Comparison of ENCODE assay signal across 15 cellular contexts in genomic region chr16:22346463-22346862, GRCh38. TPM values are rescaled to one million over a fixed set of nuclear protein-coding genes. Genes with fewer than 3 reads are reported as not detected.
DNase-seq lines count a peak whose midpoint lies in the region; ATAC-seq, FAIRE-seq and TF ChIP-seq lines count a peak whose summit lies in the region.
"Had no signal": no experiment of that assay in that cellular context is flagged by ENCODE, and none has a peak within 500 bp of the region (broad histone marks: within the 10 kb centered on the region; RNA-seq: fewer than 3 reads in every experiment).

No MANE protein-coding gene starts in this region.

- H4K20me1 ChIP-seq in endothelial cell of umbilical vein (replicated peaks; ENCODE audit: control insufficient read depth, extremely low read depth, insufficient read depth, low read length) = no peaks in the 10 kb centered on the region

- no peaks in the 10 kb centered on the region for H3K27me3 ChIP-seq in CD8-positive, alpha-beta memory T cell (ENCODE audit: insufficient read depth, low read length, poor library complexity, severe bottlenecking)
- H3K27me3 ChIP-seq in endothelial cell of umbilical vein (ENCODE audit: control insufficient read depth in 2 of 2, insufficient read depth in 2 of 2, low read length in 2 of 2) = no peaks in the 10 kb centered on the region
- H3K27me3 ChIP-seq in muscle layer of colon (ENCODE audit: control insufficient read depth in 1 of 2, insufficient read depth in 2 of 2, low read length in 2 of 2) = no peaks in the 10 kb centered on the region

- TSS peak; percentile 30 for BruUV-seq in endothelial cell of umbilical vein (replicated peaks; lab: Mats Ljungman, UMichigan)

- POLR2A ChIA-PET in CD8-positive, alpha-beta memory T cell (lab: Charles Lee) = no interaction called here
- POLR2A ChIA-PET in endothelial cell of umbilical vein (lab: Charles Lee) = no interaction called here

- CTCF ChIA-PET in CD8-positive, alpha-beta memory T cell (lab: Charles Lee) = no interaction called here
- CTCF ChIA-PET in endothelial cell of umbilical vein (lab: Charles Lee) = interaction anchor here (0.6 to 2.9 kb wide), 4 partner anchors 8 to 25 kb away, joined by 3 to 10 read pairs (median 6); no protein-coding TSS in a partner anchor

- no peak for TF ChIP-seq POLR2A in endothelial cell of umbilical vein (IDR thresholded peaks at IDR 0.05; ENCODE audit: low read depth, low read length)

- peak overlapping the region in 6 of 8 donors; percentile 17 to 82 (median 48) for H3K27ac Mint-ChIP-seq in CD8-positive, alpha-beta memory T cell
- H3K27ac Mint-ChIP-seq in T-helper 17 cell = peak overlapping the region; percentile 45

- no peak for FAIRE-seq in endothelial cell of umbilical vein (lab: Jason Lieb, UNC)

- no peaks in the 10 kb centered on the region for H3K9me3 ChIP-seq in CD8-positive, alpha-beta memory T cell (ENCODE audit: low read length)
- H3K9me3 ChIP-seq in T-helper 17 cell (ENCODE audit: control insufficient read depth, low read length, poor library complexity, severe bottlenecking) (peaks cover under 1% of the 10 kb centered on the region), endothelial cell of umbilical vein (replicated peaks; ENCODE audit: control insufficient read depth, insufficient read depth, low read length) (no peaks in the 10 kb centered on the region), muscle layer of colon (ENCODE audit: low read length) (no peaks in the 10 kb centered on the region)

- no peaks in the 10 kb centered on the region for H3K4me1 ChIP-seq in CD8-positive, alpha-beta memory T cell (ENCODE audit: insufficient read depth, low read length)
- H3K4me1 ChIP-seq in endothelial cell of umbilical vein (ENCODE audit: control insufficient read depth, extremely low read depth, insufficient read depth, low read length) (no peaks in the 10 kb centered on the region), muscle layer of colon (ENCODE audit: insufficient read depth, low read length) (peaks cover 20% of the 10 kb centered on the region)

- peaks cover 15% of the 10 kb centered on the region for H3K79me2 ChIP-seq in endothelial cell of umbilical vein (ENCODE audit: control insufficient read depth, insufficient read depth, low read length)

- no peak for ATAC-seq in T-helper 17 cell
- ATAC-seq: natural killer cell treated with Interleukin-12 subunit alpha and Interleukin-12 subunit beta and Interleukin-15 and Interleukin-18, amount 100 ng/mL, for 72 hours had no signal

- H3K4me1 Mint-ChIP-seq in CD8-positive, alpha-beta memory T cell = peaks cover 9 to 29% (median 19%) of the 10 kb centered on the region in 3 donors
- peaks cover 13% of the 10 kb centered on the region for H3K4me1 Mint-ChIP-seq in T-helper 17 cell

- no peak for TF ChIP-seq CTCF in endothelial cell of umbilical vein (IDR thresholded peaks at IDR 0.05; ENCODE audit: extremely low read depth in 1 of 2, insufficient read depth in 1 of 2, low read depth in 1 of 2, low read length in 2 of 2)
- TF ChIP-seq CTCF in foreskin fibroblast (IDR thresholded peaks at IDR 0.05; ENCODE audit: low read depth, low read length) = no peak

- peaks cover 0 to 2% (median 0%) of the 10 kb centered on the region in 5 donors for H3K9me3 Mint-ChIP-seq in CD8-positive, alpha-beta memory T cell
- H3K9me3 Mint-ChIP-seq: natural killer cell treated with Interleukin-12 subunit alpha and Interleukin-12 subunit beta and Interleukin-15 and Interleukin-18, amount 100 ng/mL, for 72 hours had no signal

- H3K36me3 ChIP-seq in CD8-positive, alpha-beta memory T cell (ENCODE audit: insufficient read depth, low read length) = peaks cover 21% of the 10 kb centered on the region
- peaks cover 20 to 30% of the 10 kb centered on the region in 2 experiments for H3K36me3 ChIP-seq in endothelial cell of umbilical vein (ENCODE audit: control insufficient read depth in 2 of 2, extremely low read depth in 1 of 2, insufficient read depth in 2 of 2, low read length in 2 of 2)
- peaks cover 33% of the 10 kb centered on the region for H3K36me3 ChIP-seq in muscle layer of colon (ENCODE audit: insufficient read depth, low read length)

- dilution Hi-C loops in endothelial cell of umbilical vein (cut with MboI; ENCODE audit: extremely low pct_ligation_motif_present, low sequenced_read_pairs) = no loop called here

- H3K27me3 Mint-ChIP-seq in CD8-positive, alpha-beta memory T cell = no peaks in the 10 kb centered on the region
- H3K27me3 Mint-ChIP-seq in T-helper 17 cell = no peaks in the 10 kb centered on the region
- H3K27me3 Mint-ChIP-seq: natural killer cell treated with Interleukin-12 subunit alpha and Interleukin-12 subunit beta and Interleukin-15 and Interleukin-18, amount 100 ng/mL, for 72 hours had no signal

- no peaks in the 10 kb centered on the region for H3K9me1 ChIP-seq in endothelial cell of umbilical vein (replicated peaks; ENCODE audit: control insufficient read depth, extremely low read depth, insufficient read depth, low read length)

- intact Hi-C loops in endothelial cell of umbilical vein (cut with micrococcal nuclease) = no loop called here

- no peak overlapping the region for H2AFZ ChIP-seq in endothelial cell of umbilical vein (ENCODE audit: low read depth, low read length)

- no peak overlapping the region for H3K4me2 ChIP-seq in endothelial cell of umbilical vein (ENCODE audit: insufficient read depth, low read length)

- peaks cover 14 to 74% (median 33%) of the 10 kb centered on the region in 3 donors for H3K36me3 Mint-ChIP-seq in CD8-positive, alpha-beta memory T cell
- peaks cover 6% of the 10 kb centered on the region for H3K36me3 Mint-ChIP-seq in T-helper 17 cell (ENCODE audit: low read depth)

- no peak overlapping the region for H3K4me3 ChIP-seq in CD8-positive, alpha-beta memory T cell (ENCODE audit: low read length)
- H3K4me3 ChIP-seq in endothelial cell of umbilical vein (replicated peaks in 1 of 3; ENCODE audit: insufficient read depth in 1 of 3, low read depth in 1 of 3, low read length in 3 of 3) = no peak overlapping the region
- no peak overlapping the region for H3K4me3 ChIP-seq in muscle layer of colon (ENCODE audit: low read depth in 1 of 2, low read length in 2 of 2)
- H3K4me3 ChIP-seq in foreskin fibroblast (ENCODE audit: low read depth in 1 of 2, low read length in 2 of 2) = no peak overlapping the region

- no peak overlapping the region for H3K9ac ChIP-seq in endothelial cell of umbilical vein (replicated peaks; ENCODE audit: extremely low read depth, insufficient read depth, low read length)
- H3K9ac ChIP-seq in muscle layer of colon (ENCODE audit: low read length) = no peak overlapping the region

- H3K27ac ChIP-seq in CD8-positive, alpha-beta memory T cell (ENCODE audit: low read depth, low read length) = no peak overlapping the region
- H3K27ac ChIP-seq in endothelial cell of umbilical vein (ENCODE audit: insufficient read depth, low read depth, low read length) (no peak overlapping the region), muscle layer of colon (ENCODE audit: low read depth, low read length) (peak overlapping the region; percentile 73)

- H3K4me3 Mint-ChIP-seq in CD8-positive, alpha-beta memory T cell = no peak overlapping the region
- H3K4me3 Mint-ChIP-seq in T-helper 17 cell = no peak overlapping the region
- H3K4me3 Mint-ChIP-seq: natural killer cell treated with Interleukin-12 subunit alpha and Interleukin-12 subunit beta and Interleukin-15 and Interleukin-18, amount 100 ng/mL, for 72 hours had no signal

- DNase-seq in CD8-positive, alpha-beta memory T cell = no peak
- DNase-seq in T-helper 17 cell = no peak
- peak; percentile 46 for DNase-seq in endothelial cell of umbilical vein (ENCODE audit: low read depth, low spot score)
- DNase-seq in NK-92 treated with Interleukin-12 subunit alpha and Interleukin-12 subunit beta, amount 100 ng/mL, for 24 hours (lab: John Stamatoyannopoulos, UW) = no peak
- no peak for DNase-seq in foreskin fibroblast
- DNase-seq in globus pallidus (ENCODE audit: low spot score) = no peak
- no peak for DNase-seq in SK-N-DZ (ENCODE audit: low spot score)
- DNase-seq: activated naive CD4-positive, alpha-beta T cell; effector memory CD4-positive, alpha-beta T cell; glutamatergic neuron; NCI-H2029; NCI-H774; stimulated activated CD4-positive, alpha-beta T cell treated with anti-CD3 and anti-CD28 coated beads, Interleukin-2, amount 100 ng/mL, for 24 hours had no signal

TF ChIP-seq in endothelial cell of umbilical vein, 7 proteins besides CTCF, POLR2A, EP300 and RAD21 (continues in another document):
- TF ChIP-seq MYC (IDR thresholded peaks at IDR 0.05; ENCODE audit: low read depth, low read length) (no peak), FOS (IDR thresholded peaks at IDR 0.05; ENCODE audit: borderline replicate concordance, insufficient read depth, low read length) (no peak), GATA2 (IDR thresholded peaks at IDR 0.05; ENCODE audit: insufficient read depth, insufficient read length, low read depth, low read length) (no peak)

RNA-seq across cellular contexts. Expression of gene CDR2, which starts 28.0 kb away (rescaled TPM):
- total RNA-seq in CD8-positive, alpha-beta memory T cell = 10 to 100 TPM; 38.9 to 41.2 TPM
- polyA plus RNA-seq in CD8-positive, alpha-beta memory T cell = 79.1 TPM
- 10 to 100 TPM; 59.0 to 75.5 TPM for total RNA-seq in T-helper 17 cell
- 58.9 and 61.9 TPM in 2 replicates for total RNA-seq in endothelial cell of umbilical vein
- 29.7 and 35.3 TPM in 2 replicates for polyA plus RNA-seq in endothelial cell of umbilical vein
- 48.8 and 51.7 TPM in 2 replicates for polyA plus RNA-seq in endothelial cell of umbilical vein (2011; cell fraction: cytosol; rRNA removed)
- 43.0 and 46.3 TPM in 2 replicates for polyA plus RNA-seq in endothelial cell of umbilical vein (2011; cell fraction: nucleus; rRNA removed)
- polyA plus RNA-seq in endothelial cell of umbilical vein (2012) = 39.2 and 43.2 TPM in 2 replicates
- polyA minus RNA-seq in endothelial cell of umbilical vein = 42.5 and 44.7 TPM in 2 replicates
- polyA minus RNA-seq in endothelial cell of umbilical vein (2011; cell fraction: cytosol; rRNA and poly(A)+ RNA removed) = 8.6 TPM
- 19.7 and 22.6 TPM in 2 replicates for polyA minus RNA-seq in endothelial cell of umbilical vein (2011; cell fraction: nucleus; rRNA and poly(A)+ RNA removed)
- 20.9 and 26.2 TPM in 2 replicates for polyA plus RNA-seq in SK-N-DZ (2014; cell fraction: cytosol; rRNA removed)
- polyA plus RNA-seq in SK-N-DZ (2014; cell fraction: nucleus; rRNA removed) = 11.4 and 11.9 TPM in 2 replicates

RNA-seq across cellular contexts. Expression of gene POLR3E, which starts 49.3 kb away (rescaled TPM):
- total RNA-seq in CD8-positive, alpha-beta memory T cell = 100 to 1,000 TPM; 103 to 116 TPM
- polyA plus RNA-seq in CD8-positive, alpha-beta memory T cell = 14.9 TPM
- 100 to 1,000 TPM; 159 to 219 TPM for total RNA-seq in T-helper 17 cell
- total RNA-seq in endothelial cell of umbilical vein = 42.8 and 48.3 TPM in 2 replicates
- polyA plus RNA-seq in endothelial cell of umbilical vein = 55.5 and 62.2 TPM in 2 replicates
- 45.9 and 49.5 TPM in 2 replicates for polyA plus RNA-seq in endothelial cell of umbilical vein (2011; cell fraction: cytosol; rRNA removed)
- polyA plus RNA-seq in endothelial cell of umbilical vein (2011; cell fraction: nucleus; rRNA removed) = 151 and 155 TPM in 2 replicates
- 35.6 and 41.6 TPM in 2 replicates for polyA plus RNA-seq in endothelial cell of umbilical vein (2012)
- polyA minus RNA-seq in endothelial cell of umbilical vein = 187 and 194 TPM in 2 replicates
- polyA minus RNA-seq in endothelial cell of umbilical vein (2011; cell fraction: cytosol; rRNA and poly(A)+ RNA removed) = 69.0 TPM
- polyA minus RNA-seq in endothelial cell of umbilical vein (2011; cell fraction: nucleus; rRNA and poly(A)+ RNA removed) = 91.5 and 112 TPM in 2 replicates
- polyA plus RNA-seq in SK-N-DZ (2014; cell fraction: cytosol; rRNA removed) = 52.1 and 60.1 TPM in 2 replicates
- polyA plus RNA-seq in SK-N-DZ (2014; cell fraction: nucleus; rRNA removed) = 148 and 169 TPM in 2 replicates
